In the genomic region with DNA sequence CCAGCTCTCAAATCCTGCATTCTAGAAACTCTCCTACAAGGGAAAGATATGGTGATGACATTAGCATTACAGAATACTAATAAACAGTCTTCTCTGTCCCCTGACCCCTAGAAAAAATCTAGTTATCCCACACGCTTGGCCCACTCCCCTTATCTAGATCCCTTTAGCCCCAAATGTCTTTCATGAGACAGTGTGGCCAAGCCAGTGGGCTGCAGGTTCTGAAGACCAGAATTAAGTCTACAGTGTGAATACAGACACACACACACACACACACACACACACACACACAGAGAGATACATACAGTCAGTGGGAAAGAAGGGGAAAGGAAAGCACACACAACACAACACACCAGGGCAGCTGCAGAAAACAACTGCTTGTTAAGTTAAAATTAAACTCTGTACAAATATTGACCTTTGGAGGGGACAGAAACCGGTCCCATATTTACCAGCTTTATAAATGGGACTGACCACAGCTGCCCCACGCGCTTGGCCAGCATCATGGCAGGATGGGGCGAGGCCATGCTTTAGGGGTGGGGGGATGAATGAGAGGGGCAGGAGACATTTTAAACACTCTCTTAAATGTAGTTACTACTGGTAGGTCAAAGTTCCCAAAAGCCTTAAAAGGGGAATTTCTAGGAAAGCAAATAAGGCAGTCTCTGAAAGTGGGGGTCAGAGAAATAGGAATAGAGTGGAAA, we compare ENCODE assay signal across 17 cellular contexts. TPM values are rescaled to one million over a fixed set of nuclear protein-coding genes. Genes with fewer than 3 reads are reported as not detected.
DNase-seq lines count a peak whose midpoint lies in the region; ATAC-seq and TF ChIP-seq lines count a peak whose summit lies in the region.
"Had no signal": no experiment of that assay in that cellular context is flagged by ENCODE, and none has a peak within 500 bp of the region (broad histone marks: within the 10 kb centered on the region; RNA-seq: fewer than 3 reads in every experiment).

No MANE protein-coding gene starts in this region.

- TF ChIP-seq CTCF in progenitor cell of endocrine pancreas (IDR thresholded peaks at IDR 0.05; ENCODE audit: unreplicated experiment), result no peak

- no peaks in the 10 kb centered on the region for H3K36me3 Mint-ChIP-seq in progenitor cell of endocrine pancreas (ENCODE audit: insufficient read depth)

- peak overlapping the region; percentile 7 for H3K27ac Mint-ChIP-seq in progenitor cell of endocrine pancreas
- H3K27ac Mint-ChIP-seq: B cell; CD4-positive, alpha-beta T cell had no signal

- H3K27me3 Mint-ChIP-seq in progenitor cell of endocrine pancreas, result peaks cover 78% of the 10 kb centered on the region
- H3K27me3 Mint-ChIP-seq: B cell; CD4-positive, alpha-beta T cell had no signal

- H3K9me3 Mint-ChIP-seq in progenitor cell of endocrine pancreas (ENCODE audit: low read depth), result no peaks in the 10 kb centered on the region
- H3K9me3 Mint-ChIP-seq: CD4-positive, alpha-beta T cell had no signal

- DNase-seq in DMS53 (lab: John Stamatoyannopoulos, UW), result peak; percentile 77
- DNase-seq in NCI-H774 (lab: John Stamatoyannopoulos, UW), result peak; percentile 43
- DNase-seq in left colon, result peak in 1 of 2 donors; percentile 58
- DNase-seq in progenitor cell of endocrine pancreas (ENCODE audit: low spot score, unreplicated experiment), result no peak
- DNase-seq in NCI-H1436 treated with DMSO at 0.1 percent for 48 hours (lab: John Stamatoyannopoulos, UW), result no peak
- DNase-seq in NCI-H2081 (lab: John Stamatoyannopoulos, UW), result no peak
- DNase-seq: CD4-positive, alpha-beta T cell; IMR-90; NCI-H2081 treated with DMSO at 0.1 percent for 48 hours; NCI-H524 treated with DMSO at 0.1 percent for 48 hours; PC-9; Right ventricle myocardium superior had no signal

- ATAC-seq in left colon, result peak; percentile 69
- no peak for ATAC-seq in HG03521 (IDR thresholded peaks at IDR 0.05; ENCODE audit: unreplicated experiment)
- no peak for ATAC-seq in HG03469 (IDR thresholded peaks at IDR 0.05; ENCODE audit: unreplicated experiment)

- intact Hi-C loops in left colon (cut with DNase I, micrococcal nuclease), result no loop called here

- H3K4me3 Mint-ChIP-seq in progenitor cell of endocrine pancreas (ENCODE audit: low read depth), result no peak overlapping the region
- H3K4me3 Mint-ChIP-seq: B cell; CD4-positive, alpha-beta T cell had no signal

- peaks cover 40% of the 10 kb centered on the region for H3K4me1 Mint-ChIP-seq in progenitor cell of endocrine pancreas (ENCODE audit: low read depth)

RNA-seq across cellular contexts. Expression of a gene that starts 49.1 kb away (rescaled TPM):
- total RNA-seq in left colon, result 10 to 100 TPM; 45.4 to 56.1 TPM
- 15.4 and 17.7 TPM in 2 replicates for total RNA-seq in progenitor cell of endocrine pancreas

RNA-seq across cellular contexts. Expression of a gene that starts 50.8 kb away (rescaled TPM):
- total RNA-seq in left colon, result 10 to 100 TPM; 72.7 to 85.5 TPM
- 17.3 and 24.1 TPM in 2 replicates for total RNA-seq in progenitor cell of endocrine pancreas
- total RNA-seq: CD4-positive, alpha-beta T cell; H1; IMR-90; LHCN-M2; PC-9; Right ventricle myocardium superior had no signal

RNA-seq across cellular contexts. Expression of a gene that starts 58.3 kb away (rescaled TPM):
- 1 to 10 TPM; 5.1 to 6.1 TPM for total RNA-seq in left colon
- total RNA-seq in progenitor cell of endocrine pancreas, result 1.7 and 2.8 TPM in 2 replicates

Comparison
In these comparisons a context has a peak if more than half of its experiments do, and no peak if none do; other contexts are left out.
1. DNase-seq: peak in DMS53 (single experiment) and NCI-H774 (single experiment); none in progenitor cell of endocrine pancreas (single experiment), NCI-H1436 treated with DMSO at 0.1 percent for 48 hours (single experiment) and NCI-H2081 (0 of 2).